Comparison of ENCODE assay signal across 10 cellular contexts in genomic region chr2:84894131-84894586, GRCh38. TPM values are rescaled to one million over a fixed set of nuclear protein-coding genes. Genes with fewer than 3 reads are reported as not detected.
DNase-seq lines count a peak whose midpoint lies in the region; FAIRE-seq and TF ChIP-seq lines count a peak whose summit lies in the region.
"Had no signal": no experiment of that assay in that cellular context is flagged by ENCODE, and none has a peak within 500 bp of the region (broad histone marks: within the 10 kb centered on the region; RNA-seq: fewer than 3 reads in every experiment).

No MANE protein-coding gene starts in this region.

- H2AFZ ChIP-seq in OCI-LY1 (ENCODE audit: low read length): peak overlapping the region; percentile 80; the same call in 1 of the 2 replicates
- no peak overlapping the region for H2AFZ ChIP-seq in H1 (ENCODE audit: low read length)

- H3K9ac ChIP-seq in OCI-LY1 (ENCODE audit: low read length) (peak overlapping the region; percentile 39; the same call in 1 of the 2 replicates), H1 (replicated peaks in 1 of 4; ENCODE audit: extremely low read depth in 1 of 4, low read depth in 3 of 4, low read length in 3 of 4) (no peak overlapping the region), subcutaneous abdominal adipose tissue (ENCODE audit: low read length in 5 of 5) (peak overlapping the region in 1 of 5 donors; percentile 48)

- no peak overlapping the region for H2BK120ac ChIP-seq in H1 (replicated peaks; ENCODE audit: low read depth, low read length)

- H3F3A ChIP-seq in OCI-LY1 (ENCODE audit: insufficient read depth, low read length): 0 out of 2 replicates have a peak, but pooled peaks cover 3% of the 10 kb centered on the region

- no peak overlapping the region for H2BK15ac ChIP-seq in H1 (ENCODE audit: low read length)

- TF ChIP-seq EP300 in H1 (IDR thresholded peaks at IDR 0.05; ENCODE audit: borderline replicate concordance in 1 of 2, low read depth in 2 of 2, low read length in 2 of 2): no peak

- no peak overlapping the region for H3K23ac ChIP-seq in H1 (ENCODE audit: insufficient read length)

- H3K36me3 ChIP-seq in OCI-LY1 (ENCODE audit: insufficient read depth, low read length) (no peaks in the 10 kb centered on the region), H1 (ENCODE audit: control insufficient read depth in 2 of 4, insufficient read depth in 4 of 4, low read length in 3 of 4) (no peaks in the 10 kb centered on the region), subcutaneous abdominal adipose tissue (ENCODE audit: control insufficient read depth in 5 of 5, insufficient read depth in 5 of 5, low read length in 5 of 5) (no peaks in the 10 kb centered on the region)
- H3K36me3 ChIP-seq: brain microvascular endothelial cell, right atrium auricular region had no signal

- peak overlapping the region; percentile 66 for H3K27ac Mint-ChIP-seq in activated naive CD4-positive, alpha-beta T cell treated with anti-CD3 and anti-CD28 coated beads, Interleukin-2, amount 10 ng/mL, durations not matched to agents 7 days and 5 days

- H3K23me2 ChIP-seq in H1 (ENCODE audit: low read depth, low read length): no peaks in the 10 kb centered on the region

- H4K5ac ChIP-seq in H1 (ENCODE audit: insufficient read length, low read depth, low read length): no peak overlapping the region

- H3K9me2 ChIP-seq in OCI-LY1 (ENCODE audit: low read depth, low read length): no peaks in the 10 kb centered on the region

- H3K4me2 ChIP-seq in OCI-LY1 (ENCODE audit: low read length) (peak overlapping the region; percentile 59), H1 (ENCODE audit: insufficient read depth in 1 of 2, low read depth in 2 of 2, low read length in 2 of 2) (peak overlapping the region; percentile 17 to 58; a peak in 3 of 4 replicates)

- peaks cover 73% of the 10 kb centered on the region for H3K4me1 Mint-ChIP-seq in activated naive CD4-positive, alpha-beta T cell treated with anti-CD3 and anti-CD28 coated beads, Interleukin-2, amount 10 ng/mL, durations not matched to agents 7 days and 5 days

- H3K4me1 ChIP-seq in OCI-LY1 (ENCODE audit: insufficient read depth, low read length, severe bottlenecking): peaks cover 49% of the 10 kb centered on the region
- peaks cover 2 to 7% (median 5%) of the 10 kb centered on the region in 4 experiments; a peak in 5 of 7 replicates for H3K4me1 ChIP-seq in H1 (replicated peaks in 1 of 4; ENCODE audit: control insufficient read depth in 3 of 4, insufficient read depth in 4 of 4, low read length in 3 of 4)
- H3K4me1 ChIP-seq in subcutaneous abdominal adipose tissue (ENCODE audit: control insufficient read depth in 5 of 5, insufficient read depth in 5 of 5, low read length in 5 of 5): peaks cover 17 to 47% (median 40%) of the 10 kb centered on the region in 5 donors

- H3K27ac ChIP-seq in OCI-LY1 (ENCODE audit: low read depth, low read length, poor library complexity, severe bottlenecking): peak overlapping the region; percentile 71
- no peak overlapping the region for H3K27ac ChIP-seq in H1 (ENCODE audit: low read depth, low read length)
- peak overlapping the region; percentile 61 for H3K27ac ChIP-seq in subcutaneous abdominal adipose tissue (ENCODE audit: low read depth, low read length)
- H3K27ac ChIP-seq: brain microvascular endothelial cell, right atrium auricular region had no signal

- 68% methylated on average over 6 of the region's 6 CpGs; no CpG with 5 or more reads in 1 of the 2 experiments for WGBS in H1 (ENCODE audit: extremely low coverage in 1 of 2, insufficient coverage in 1 of 2, insufficient read length in 1 of 2, insufficient replicate concordance in 2 of 2, low coverage in 1 of 2, low lambda C conversion rate in 2 of 2, missing lambda C conversion rate in 1 of 2), 2 experiments

- H4K20me1 ChIP-seq in OCI-LY1 (ENCODE audit: insufficient read depth, low read length) (no peaks in the 10 kb centered on the region), H1 (replicated peaks in 1 of 2; ENCODE audit: control insufficient read depth in 1 of 2, insufficient read depth in 2 of 2, low read length in 2 of 2) (no peaks in the 10 kb centered on the region)

- H2AK5ac ChIP-seq in H1 (ENCODE audit: low read depth, low read length): no peak overlapping the region

- H3K79me2 ChIP-seq in OCI-LY1 (ENCODE audit: insufficient read depth, low read length): no peaks in the 10 kb centered on the region
- no peaks in the 10 kb centered on the region for H3K79me2 ChIP-seq in H1 (ENCODE audit: control insufficient read depth in 1 of 2, insufficient read depth in 2 of 2, low read length in 2 of 2)

- H3K9me3 ChIP-seq in OCI-LY1 (ENCODE audit: low read length): no peaks in the 10 kb centered on the region
- no peaks in the 10 kb centered on the region for H3K9me3 ChIP-seq in H1 (ENCODE audit: insufficient read depth in 2 of 2, low read depth in 1 of 2, low read length in 1 of 2)
- no peaks in the 10 kb centered on the region for H3K9me3 ChIP-seq in subcutaneous abdominal adipose tissue (ENCODE audit: control insufficient read depth in 5 of 5, low read length in 5 of 5)
- H3K9me3 ChIP-seq: right atrium auricular region had no signal

- no peak overlapping the region for H2BK20ac ChIP-seq in H1 (ENCODE audit: low read length)

- CTCF ChIA-PET in activated naive CD4-positive, alpha-beta T cell treated with anti-CD3 and anti-CD28 coated beads, Interleukin-2, amount 10 ng/mL, durations not matched to agents 7 days and 5 days (lab: Charles Lee): interaction anchor here (3.9 kb wide), 1 partner anchor 32 kb away, joined by 21 read pairs; no protein-coding TSS in a partner anchor
- CTCF ChIA-PET in H1 (lab: Charles Lee; ENCODE audit: partially characterized antibody): interaction anchor here (0.5 to 1.8 kb wide), 5 partner anchors 12 to 401 kb away, joined by 3 to 5 read pairs (median 3); no protein-coding TSS in a partner anchor

- H3K4me3 ChIP-seq in OCI-LY1 (ENCODE audit: low read depth, low read length, poor library complexity, severe bottlenecking) (peak overlapping the region; percentile 28), H1 (ENCODE audit: extremely low read depth in 1 of 4, insufficient read depth in 2 of 4, low read depth in 3 of 4, low read length in 4 of 4) (no peak overlapping the region; a peak in 1 of 8 replicates), subcutaneous abdominal adipose tissue (ENCODE audit: low read depth in 1 of 5, low read length in 5 of 5) (no peak overlapping the region)
- H3K4me3 ChIP-seq: right atrium auricular region had no signal

- POLR2A ChIA-PET in H1 (lab: Charles Lee; ENCODE audit: partially characterized antibody): interaction anchor here (0.6 to 3.8 kb wide), 3 partner anchors 12 to 38 kb away, joined by 3 to 23 read pairs (median 4); partner anchors contain the start of gene TMSB10

- H3K56ac ChIP-seq in H1 (replicated peaks; ENCODE audit: insufficient read length, low read depth, low read length): no peak overlapping the region

- no peak overlapping the region for H2BK12ac ChIP-seq in H1 (ENCODE audit: low read depth, low read length)

- H3K79me1 ChIP-seq in H1 (ENCODE audit: low read depth, low read length): no peaks in the 10 kb centered on the region

- H3K4me3 Mint-ChIP-seq in activated naive CD4-positive, alpha-beta T cell treated with anti-CD3 and anti-CD28 coated beads, Interleukin-2, amount 10 ng/mL, durations not matched to agents 7 days and 5 days: peak overlapping the region; percentile 59

- H3K14ac ChIP-seq in H1 (ENCODE audit: insufficient read length): no peak overlapping the region

- no peak overlapping the region for H3K18ac ChIP-seq in H1 (ENCODE audit: extremely low read depth, low read length)

- no peak overlapping the region for H4K91ac ChIP-seq in H1 (replicated peaks; ENCODE audit: insufficient read length, low read length)

- H2BK5ac ChIP-seq in H1 (ENCODE audit: low read depth, low read length): no peak overlapping the region

- TF ChIP-seq POLR2A in H1 (IDR thresholded peaks at IDR 0.05; ENCODE audit: control extremely low read depth in 1 of 2, low read depth in 2 of 2, low read length in 2 of 2): no peak

- peaks cover 2% of the 10 kb centered on the region for H3K36me3 Mint-ChIP-seq in activated naive CD4-positive, alpha-beta T cell treated with anti-CD3 and anti-CD28 coated beads, Interleukin-2, amount 10 ng/mL, durations not matched to agents 7 days and 5 days

- H3K4ac ChIP-seq in H1 (replicated peaks; ENCODE audit: insufficient read length, low read depth, low read length): no peak overlapping the region

- H3K27me3 Mint-ChIP-seq in activated naive CD4-positive, alpha-beta T cell treated with anti-CD3 and anti-CD28 coated beads, Interleukin-2, amount 10 ng/mL, durations not matched to agents 7 days and 5 days: no peaks in the 10 kb centered on the region

- TF ChIP-seq CTCF in OCI-LY1 (IDR thresholded peaks at IDR 0.05; ENCODE audit: low read length) (no peak), H1 (IDR thresholded peaks at IDR 0.05; ENCODE audit: control extremely low read depth in 1 of 3, insufficient read depth in 1 of 3, low read depth in 1 of 3, low read length in 3 of 3) (no peak)

- FAIRE-seq in H1 (lab: Jason Lieb, UNC): no peak
- no peak for FAIRE-seq in RCC 7860 (lab: Jason Lieb, UNC)

- H3K27me3 ChIP-seq in OCI-LY1 (ENCODE audit: insufficient read depth, low read length) (no peaks in the 10 kb centered on the region), H1 (replicated peaks in 1 of 4; ENCODE audit: control insufficient read depth in 3 of 4, extremely low read depth in 1 of 4, insufficient read depth in 3 of 4, low read length in 3 of 4) (no peaks in the 10 kb centered on the region), subcutaneous abdominal adipose tissue (ENCODE audit: control insufficient read depth in 5 of 5, insufficient read depth in 4 of 5, low read length in 5 of 5) (no peaks in the 10 kb centered on the region)
- H3K27me3 ChIP-seq: brain microvascular endothelial cell, right atrium auricular region had no signal

- no peak overlapping the region for H4K8ac ChIP-seq in H1 (ENCODE audit: extremely low read depth, insufficient read depth, low read length)

- H3K9me3 Mint-ChIP-seq in activated naive CD4-positive, alpha-beta T cell treated with anti-CD3 and anti-CD28 coated beads, Interleukin-2, amount 10 ng/mL, durations not matched to agents 7 days and 5 days: no peaks in the 10 kb centered on the region

- no peak for TF ChIP-seq RAD21 in H1 (IDR thresholded peaks at IDR 0.05 in 1 of 2, conservative IDR thresholded peaks at IDR 0.05 in 1 of 2; ENCODE audit: low read depth in 2 of 2, low read length in 2 of 2)

- peak; percentile 35 for DNase-seq in activated naive CD4-positive, alpha-beta T cell treated with anti-CD3 and anti-CD28 coated beads, Interleukin-2, amount 10 ng/mL, durations not matched to agents 7 days and 5 days
- DNase-seq in activated naive CD4-positive, alpha-beta T cell treated with Interleukin-2 at 50 U/mL for 16 hours: no peak
- DNase-seq in H1 (ENCODE audit: low read depth in 1 of 2, low spot score in 2 of 2): peak in 1 of 2 experiments; percentile 60
- DNase-seq in medulla oblongata (ENCODE audit: extremely low spot score): no peak
- no peak for DNase-seq in mesenteric fat pad (ENCODE audit: low spot score)
- no peak for DNase-seq in RCC 7860 (ENCODE audit: low spot score)
- DNase-seq: brain microvascular endothelial cell had no signal

RNA-seq across cellular contexts. Expression of gene TMSB10, which starts 11.3 kb away (rescaled TPM):
- total RNA-seq in H1 (2021; fragmentation: NEBNext Ultra II Directional; extraction: Animal tissue kit (Norgen Biotek cat#: 25700)): 1,075 and 1,095 TPM in 2 replicates
- polyA plus RNA-seq in H1 (2011; rRNA removed): 593 and 852 TPM in 2 replicates
- polyA plus RNA-seq in H1 (2011; cell fraction: cytosol; rRNA removed): 1,307 TPM
- polyA plus RNA-seq in H1 (2011; cell fraction: nucleus; rRNA removed): 850 TPM
- polyA plus RNA-seq in H1 (2012, experiment 1 of 2): 1,219 to 1,602 TPM (median 1,382 TPM) in 4 replicates
- 5,019 TPM for polyA plus RNA-seq in H1 (2012, experiment 2 of 2)
- 1,059 TPM for polyA plus RNA-seq in H1 (2013, experiment 1 of 2)
- polyA plus RNA-seq in H1 (2013, experiment 2 of 2): 1,056 TPM
- 80.7 and 118 TPM in 2 replicates for polyA minus RNA-seq in H1 (2011; rRNA and poly(A)+ RNA removed)
- polyA minus RNA-seq in H1 (2011; cell fraction: cytosol; rRNA and poly(A)+ RNA removed): 145 TPM
- polyA minus RNA-seq in H1 (2011; cell fraction: nucleus; rRNA and poly(A)+ RNA removed): 80.6 TPM
- total RNA-seq in mesenteric fat pad: 1,485 TPM

RNA-seq across cellular contexts. Expression of gene TRABD2A, which starts 13.3 kb away (rescaled TPM):
- total RNA-seq in H1 (2021; fragmentation: NEBNext Ultra II Directional; extraction: Animal tissue kit (Norgen Biotek cat#: 25700)): 18.6 and 19.7 TPM in 2 replicates
- 17.3 and 17.6 TPM in 2 replicates for polyA plus RNA-seq in H1 (2011; rRNA removed)
- polyA plus RNA-seq in H1 (2011; cell fraction: cytosol; rRNA removed): 11.8 TPM
- polyA plus RNA-seq in H1 (2011; cell fraction: nucleus; rRNA removed): 60.0 TPM
- 14.8 to 18.1 TPM (median 16.3 TPM) in 4 replicates for polyA plus RNA-seq in H1 (2012, experiment 1 of 2)
- 7.3 TPM for polyA plus RNA-seq in H1 (2012, experiment 2 of 2)
- 27.0 TPM for polyA plus RNA-seq in H1 (2013, experiment 1 of 2)
- polyA plus RNA-seq in H1 (2013, experiment 2 of 2): 24.8 TPM
- 58.8 and 70.9 TPM in 2 replicates for polyA minus RNA-seq in H1 (2011; rRNA and poly(A)+ RNA removed)
- 22.2 TPM for polyA minus RNA-seq in H1 (2011; cell fraction: cytosol; rRNA and poly(A)+ RNA removed)
- 67.6 TPM for polyA minus RNA-seq in H1 (2011; cell fraction: nucleus; rRNA and poly(A)+ RNA removed)
- 6.3 TPM for total RNA-seq in mesenteric fat pad
